In the genomic region with DNA sequence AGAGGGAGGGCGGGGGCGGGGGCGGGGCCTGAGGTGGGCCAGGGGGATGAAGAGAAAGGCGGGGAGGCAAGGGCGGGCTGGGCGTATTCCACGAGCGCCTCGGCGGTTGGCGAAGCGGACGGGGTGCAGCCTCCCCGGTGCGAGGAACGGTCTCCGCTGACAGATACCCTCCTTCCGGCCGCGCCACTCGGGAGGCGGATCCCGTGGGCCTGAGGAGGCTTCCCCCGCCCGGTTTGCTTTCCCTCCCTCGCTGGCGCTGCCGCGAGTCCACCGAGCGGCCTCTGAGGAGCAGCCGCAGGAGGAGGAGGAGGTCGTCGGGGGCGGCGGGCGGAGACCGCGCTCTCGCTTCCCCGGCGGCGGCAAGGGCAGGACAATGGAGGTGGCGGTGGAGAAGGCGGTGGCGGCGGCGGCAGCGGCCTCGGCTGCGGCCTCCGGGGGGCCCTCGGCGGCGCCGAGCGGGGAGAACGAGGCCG, we compare ENCODE assay signal across 8 cellular contexts. TPM values are rescaled to one million over a fixed set of nuclear protein-coding genes. Genes with fewer than 3 reads are reported as not detected.
A peak's percentile ranks its signal among the peaks of the same experiment; 100 is the strongest.
DNase-seq lines count a peak whose midpoint lies in the region; ATAC-seq and TF ChIP-seq lines count a peak whose summit lies in the region.

A gene (plus strand): TSS at position 84 of the 473 bp plus-strand sequence. CDS start 290 bp downstream, at position 374.

- no peaks in the 10 kb centered on the region for H3K9me3 ChIP-seq in GM23248 (ENCODE audit: low read depth)

- peaks cover 5% of the 10 kb centered on the region for H3K36me3 Mint-ChIP-seq in activated B cell treated with CpG ODN at 0.5 μM for 24 hours (ENCODE audit: low read depth)
- H3K36me3 Mint-ChIP-seq in osteocyte (ENCODE audit: unreplicated experiment), result peaks cover 2% of the 10 kb centered on the region

- H3K4me1 Mint-ChIP-seq in activated B cell treated with CpG ODN at 0.5 μM for 24 hours (peaks cover 22% of the 10 kb centered on the region), osteocyte (ENCODE audit: unreplicated experiment) (peaks cover 25% of the 10 kb centered on the region)

- H2AFZ ChIP-seq in GM23248, result peak within 1 kb of the TSS; percentile 90

- peak within 1 kb of the TSS; percentile 95 for H3K4me2 ChIP-seq in GM23248 (ENCODE audit: unreplicated experiment)

- DNase-seq in DMS79 treated with DMSO at 0.1 percent for 48 hours (lab: John Stamatoyannopoulos, UW) (peak; percentile 98), DMS79 (lab: John Stamatoyannopoulos, UW) (no peak), GM23248 (no peak), activated B cell treated with CpG ODN at 0.5 μM for 24 hours (no peak), fibroblast of the aortic adventitia (ENCODE audit: low read depth) (peak; percentile 95), osteocyte (ENCODE audit: extremely low spot score, unreplicated experiment) (peak; percentile 99), NCI-H2227 (lab: John Stamatoyannopoulos, UW; ENCODE audit: unreplicated experiment) (no peak)
- DNase-seq in Jurkat, Clone E6-1 (ENCODE audit: low read depth, low spot score), result no peak

- H3K9ac ChIP-seq in GM23248, result peak within 1 kb of the TSS; percentile 81

- no peaks in the 10 kb centered on the region for H3K9me3 Mint-ChIP-seq in activated B cell treated with CpG ODN at 0.5 μM for 24 hours
- no peaks in the 10 kb centered on the region for H3K9me3 Mint-ChIP-seq in osteocyte (ENCODE audit: unreplicated experiment)

- H3K27ac ChIP-seq in GM23248, result peak within 1 kb of the TSS; percentile 67

- H3K4me1 ChIP-seq in GM23248 (ENCODE audit: insufficient read depth), result peaks cover 6% of the 10 kb centered on the region; the same call in 1 of the 2 replicates

- 0 to 1% methylated on average over 2 to 55 of the region's 59 CpGs for WGBS in GM23248 (ENCODE audit: low coverage in 1 of 2, low lambda C conversion rate in 2 of 2, missing lambda C conversion rate in 2 of 2), 2 experiments

- TF ChIP-seq CTCF in activated B cell treated with CpG ODN at 0.5 μM for 24 hours (IDR thresholded peaks at IDR 0.05), result no peak
- no peak for TF ChIP-seq CTCF in fibroblast of the aortic adventitia (IDR thresholded peaks at IDR 0.05; ENCODE audit: insufficient read depth, low read length)
- no peak for TF ChIP-seq CTCF in osteocyte (IDR thresholded peaks at IDR 0.05)

- H3K4me3 Mint-ChIP-seq in activated B cell treated with CpG ODN at 0.5 μM for 24 hours, result peak within 1 kb of the TSS; percentile 91
- H3K4me3 Mint-ChIP-seq in osteocyte (ENCODE audit: unreplicated experiment), result peak within 1 kb of the TSS; percentile 90

- peaks cover 38% of the 10 kb centered on the region for H3K79me2 ChIP-seq in GM23248 (ENCODE audit: insufficient read depth)

- no peaks in the 10 kb centered on the region for H4K20me1 ChIP-seq in GM23248 (ENCODE audit: insufficient read depth)

- H3K36me3 ChIP-seq in GM23248 (ENCODE audit: low read depth), result no peaks in the 10 kb centered on the region

- H3F3A ChIP-seq in GM23248 (ENCODE audit: insufficient read depth), result peaks cover 5% of the 10 kb centered on the region

- H3K27me3 ChIP-seq in GM23248 (replicated peaks; ENCODE audit: insufficient read depth), result no peaks in the 10 kb centered on the region

- in situ Hi-C loops in GM23248 (cut with MboI), result no loop called here

- peak within 1 kb of the TSS; percentile 83 for H3K4me3 ChIP-seq in GM23248
- H3K4me3 ChIP-seq in Jurkat, Clone E6-1 (ENCODE audit: low read length), result peak within 1 kb of the TSS; percentile 71
- H3K4me3 ChIP-seq in fibroblast of the aortic adventitia (ENCODE audit: low read depth, low read length), result peak within 1 kb of the TSS; percentile 82

- H3K27ac Mint-ChIP-seq in activated B cell treated with CpG ODN at 0.5 μM for 24 hours (peak within 1 kb of the TSS; percentile 87), osteocyte (ENCODE audit: unreplicated experiment) (peak within 1 kb of the TSS; percentile 88)

- ATAC-seq in activated B cell treated with CpG ODN at 0.5 μM for 24 hours (ENCODE audit: low read depth), result no peak

- H3K9me2 ChIP-seq in GM23248 (ENCODE audit: insufficient read depth), result no peaks in the 10 kb centered on the region

- intact Hi-C loops in activated B cell treated with CpG ODN at 0.5 μM for 24 hours (cut with micrococcal nuclease), result loop anchor here (1.0 to 5.0 kb wide), 6 partner anchors 277 to 880 kb away; a partner anchor contains a TSS

- POLR2A ChIA-PET in activated B cell treated with CpG ODN at 0.5 μM for 24 hours (lab: Charles Lee), result interaction anchor here (0.6 to 1.2 kb wide), 2 partner anchors 148 to 458 kb away, joined by 3 to 4 read pairs; a partner anchor contains a TSS

- H3K27me3 Mint-ChIP-seq in activated B cell treated with CpG ODN at 0.5 μM for 24 hours (no peaks in the 10 kb centered on the region), osteocyte (ENCODE audit: unreplicated experiment) (no peaks in the 10 kb centered on the region)

- CTCF ChIA-PET in activated B cell treated with CpG ODN at 0.5 μM for 24 hours (lab: Charles Lee), result no interaction called here

RNA-seq across cellular contexts. Expression of the gene that starts here (rescaled TPM):
- 6.4 and 7.5 TPM in 2 replicates for total RNA-seq in GM23248 (2014; rRNA removed; shearing (Covaris generic))
- 3.4 and 3.8 TPM in 2 replicates for polyA plus RNA-seq in GM23248 (2016; fragmentation: Nextera tagmentation; extraction: Ambion mirVana)
- polyA plus RNA-seq in Jurkat, Clone E6-1 (2012; ENCODE audit: insufficient read depth, insufficient read length), result 20.3 TPM
- total RNA-seq in activated B cell treated with CpG ODN at 0.5 μM for 24 hours (12.7 and 14.3 TPM in 2 replicates), fibroblast of the aortic adventitia (ENCODE audit: low replicate concordance) (4.7 and 12.6 TPM in 2 replicates), osteocyte (20.9 and 23.1 TPM in 2 replicates)

Comparison
In these comparisons a context has a peak if more than half of its experiments do, and no peak if none do; other contexts are left out.
1. DNase-seq: peak in DMS79 treated with DMSO at 0.1 percent for 48 hours (single experiment), fibroblast of the aortic adventitia (single experiment) and osteocyte (single experiment); none in DMS79 (single experiment), GM23248 (single experiment), Jurkat, Clone E6-1 (single experiment), activated B cell treated with CpG ODN at 0.5 μM for 24 hours (single experiment) and NCI-H2227 (single experiment).
2. Peak in every context shown above with its lines, with median percentiles within 50 percentile points of each other: H3K4me3 ChIP-seq.